ENCODE assay signal across 14 cellular contexts in genomic region chr10:71429929-71430328, GRCh38. TPM values are rescaled to one million over a fixed set of nuclear protein-coding genes. Genes with fewer than 3 reads are reported as not detected.
A peak's percentile ranks its signal among the peaks of the same experiment; 100 is the strongest.
DNase-seq lines count a peak whose midpoint lies in the region; ATAC-seq and TF ChIP-seq lines count a peak whose summit lies in the region.
"Had no signal": no experiment of that assay in that cellular context is flagged by ENCODE, and none has a peak within 500 bp of the region (broad histone marks: within the 10 kb centered on the region; RNA-seq: fewer than 3 reads in every experiment).

No MANE protein-coding gene starts in this region.

- H3K4me1 ChIP-seq in BE2C: no peaks in the 10 kb centered on the region
- no peaks in the 10 kb centered on the region for H3K4me1 ChIP-seq in left lung

- H3K27me3 ChIP-seq in BE2C: no peaks in the 10 kb centered on the region
- H3K27me3 ChIP-seq in left lung: no peaks in the 10 kb centered on the region

- H3K9me3 ChIP-seq in BE2C (no peaks in the 10 kb centered on the region), left lung (no peaks in the 10 kb centered on the region)
- H3K9me3 ChIP-seq: mucosa of descending colon had no signal

- CTCF ChIA-PET in HEK293T (lab: Yijun Ruan, JAX): interaction anchor here (0.6 to 1.8 kb wide), 6 partner anchors 11 to 140 kb away, joined by 3 to 9 read pairs (median 6); partner anchors contain the start of gene SLC29A3

- no peak overlapping the region for H3K4me3 Mint-ChIP-seq in brain
- H3K4me3 Mint-ChIP-seq: activated naive CD8-positive, alpha-beta T cell had no signal

- H3K4me1 Mint-ChIP-seq in brain: peaks cover 55% of the 10 kb centered on the region

- peak overlapping the region in 3 of 5 experiments; percentile 31 to 43 (median 36) for H3K27ac Mint-ChIP-seq in brain
- H3K27ac Mint-ChIP-seq: activated naive CD8-positive, alpha-beta T cell had no signal

- H3K27ac ChIP-seq in left lung: no peak overlapping the region

- H3K36me3 ChIP-seq in BE2C: no peaks in the 10 kb centered on the region
- no peaks in the 10 kb centered on the region for H3K36me3 ChIP-seq in left lung

- intact Hi-C loops in left lung (cut with DNase I): no loop called here

- peaks cover 3% of the 10 kb centered on the region for H3K27me3 Mint-ChIP-seq in brain

- no peaks in the 10 kb centered on the region for H3K36me3 Mint-ChIP-seq in brain
- H3K36me3 Mint-ChIP-seq: activated naive CD8-positive, alpha-beta T cell had no signal

- DNase-seq in BE2C (no peak), HEK293T (ENCODE audit: extremely low spot score) (peak; percentile 51), mesenteric fat pad (ENCODE audit: low spot score) (peak; percentile 57), NCI-H510A (lab: John Stamatoyannopoulos, UW) (no peak), HPDE6-E6E7 (ENCODE audit: extremely low spot score) (no peak), DMS79 (lab: John Stamatoyannopoulos, UW) (no peak), left lung (no peak)
- DNase-seq: cortex of kidney; mucosa of descending colon; NCI-H1930; SHP77; stimulated activated naive CD4-positive, alpha-beta T cell had no signal

- ATAC-seq in left lung: no peak
- ATAC-seq: mucosa of descending colon had no signal

- TF ChIP-seq CTCF in BE2C (IDR thresholded peaks at IDR 0.05; ENCODE audit: low read depth, low read length) (peak; percentile 41), brain (conservative IDR thresholded peaks at IDR 0.05) (peak in 1 of 2 experiments; percentile 50), left lung (IDR thresholded peaks at IDR 0.05) (no peak)

- H3K4me3 ChIP-seq in BE2C (ENCODE audit: low read depth, low read length) (no peak overlapping the region), left lung (no peak overlapping the region)
- H3K4me3 ChIP-seq: mucosa of descending colon had no signal

- peaks cover 0 to 7% (median 0%) of the 10 kb centered on the region in 5 experiments for H3K9me3 Mint-ChIP-seq in brain

- POLR2A ChIA-PET in HEK293T (lab: Yijun Ruan, JAX): interaction anchor here (0.6 kb wide), 1 partner anchor 44 kb away, joined by 4 read pairs; no protein-coding TSS in a partner anchor

TF ChIP-seq in HEK293T, 16 proteins besides CTCF, POLR2A, EP300 and RAD21:
- no peak for TF ChIP-seq TARDBP (IDR thresholded peaks at IDR 0.05)
- no peak for TF ChIP-seq FOXK2 (IDR thresholded peaks at IDR 0.05)
- no peak for TF ChIP-seq HDGF (IDR thresholded peaks at IDR 0.05; ENCODE audit: borderline replicate concordance)
- no peak for TF ChIP-seq CTBP1 (IDR thresholded peaks at IDR 0.05; ENCODE audit: borderline replicate concordance)
- TF ChIP-seq SUZ12 (IDR thresholded peaks at IDR 0.05): no peak
- TF ChIP-seq LEF1 (IDR thresholded peaks at IDR 0.05; ENCODE audit: borderline replicate concordance): no peak
- TF ChIP-seq BHLHE40 (IDR thresholded peaks at IDR 0.05; ENCODE audit: borderline replicate concordance): no peak
- no peak for TF ChIP-seq ARNT (IDR thresholded peaks at IDR 0.05)
- no peak for TF ChIP-seq FOXM1 (IDR thresholded peaks at IDR 0.05; ENCODE audit: borderline replicate concordance)

RNA-seq across cellular contexts. Expression of gene CDH23, which starts 33.2 kb away (rescaled TPM):
- 0.28 TPM for polyA plus RNA-seq in BE2C (2012; ENCODE audit: insufficient read depth, insufficient read length, low read depth)
- 5.9 TPM for polyA plus RNA-seq in brain (ENCODE audit: insufficient read depth, low read depth, low replicate concordance)
- 9.7 TPM for total RNA-seq in mesenteric fat pad
- 10 to 100 TPM; 22.4 to 22.8 TPM for total RNA-seq in left lung

Comparison
In these comparisons a context has a peak if more than half of its experiments do, and no peak if none do; other contexts are left out.
1. DNase-seq: peak in HEK293T (single experiment) and mesenteric fat pad (single experiment); none in BE2C (single experiment), NCI-H510A (single experiment), HPDE6-E6E7 (single experiment), DMS79 (single experiment) and left lung (0 of 2).